9 cellular contexts compared by ENCODE assay signal in genomic region chr14:24095196-24096068, GRCh38. TPM values are rescaled to one million over a fixed set of nuclear protein-coding genes. Genes with fewer than 3 reads are reported as not detected.
A peak's percentile ranks its signal among the peaks of the same experiment; 100 is the strongest.
DNase-seq lines count a peak whose midpoint lies in the region; ATAC-seq, FAIRE-seq and TF ChIP-seq lines count a peak whose summit lies in the region.
"Had no signal": no experiment of that assay in that cellular context is flagged by ENCODE, and none has a peak within 500 bp of the region (broad histone marks: within the 10 kb centered on the region; RNA-seq: fewer than 3 reads in every experiment).

No MANE protein-coding gene starts in this region.

- H3K9ac ChIP-seq in K562 (ENCODE audit: insufficient read depth in 1 of 2, low read depth in 2 of 2, low read length in 2 of 2) (peak overlapping the region; percentile 96 to 100), keratinocyte (ENCODE audit: control insufficient read depth, extremely low read depth, insufficient read depth, low read length) (peak overlapping the region; percentile 87)

- H3K36me3 ChIP-seq in K562 (ENCODE audit: control insufficient read depth, insufficient read depth, low read length): peaks cover 38% of the 10 kb centered on the region; the same call in 2 of the 3 replicates
- H3K36me3 ChIP-seq in keratinocyte (ENCODE audit: control insufficient read depth in 2 of 2, extremely low read depth in 1 of 2, insufficient read depth in 2 of 2, low read length in 2 of 2): peaks cover 2 to 16% of the 10 kb centered on the region in 2 experiments

- FAIRE-seq in K562 (lab: Jason Lieb, UNC) (peak; percentile 97), keratinocyte (lab: Jason Lieb, UNC) (no peak)
- FAIRE-seq: colon had no signal

- H3K9me1 ChIP-seq in K562 (ENCODE audit: control insufficient read depth, insufficient read depth, low read length) (no peaks in the 10 kb centered on the region), keratinocyte (ENCODE audit: control insufficient read depth, extremely low read depth, insufficient read depth, low read length) (no peaks in the 10 kb centered on the region)

- peak; percentile 93 for TF ChIP-seq POLR2A in K562 (conservative IDR thresholded peaks at IDR 0.05)

- H3K4me2 ChIP-seq in K562 (ENCODE audit: insufficient read depth, low read length) (peak overlapping the region; percentile 95), keratinocyte (ENCODE audit: control insufficient read depth, extremely low read depth, insufficient read depth, low read depth, low read length) (peak overlapping the region; percentile 85)

- 0 out of 2 replicates have a peak, but pooled peaks cover 2% of the 10 kb centered on the region for H4K20me1 ChIP-seq in K562 (replicated peaks; ENCODE audit: control insufficient read depth, insufficient read depth, low read length)
- no peaks in the 10 kb centered on the region for H4K20me1 ChIP-seq in keratinocyte (ENCODE audit: control insufficient read depth, extremely low read depth, insufficient read depth, low read length)

- TF ChIP-seq EP300 in K562 (IDR thresholded peaks at IDR 0.05; ENCODE audit: low read length): no peak

- H3K9me3 ChIP-seq in K562 (replicated peaks; ENCODE audit: control insufficient read depth, insufficient read depth, low read depth, low read length) (no peaks in the 10 kb centered on the region), keratinocyte (ENCODE audit: control insufficient read depth, low read depth, low read length) (no peaks in the 10 kb centered on the region)

- DNase-seq in D341Med (ENCODE audit: low spot score): peak; percentile 68
- peak; percentile 5 for DNase-seq in SIG-M5 (lab: John Stamatoyannopoulos, UW)
- peak; percentile 77 to 91 (median 83) for DNase-seq in K562 (ENCODE audit: extremely low read depth in 1 of 4, low spot score in 3 of 4)
- no peak for DNase-seq in keratinocyte (ENCODE audit: low read depth, low spot score)
- DNase-seq in stimulated activated CD4-positive, alpha-beta T cell treated with anti-CD3 and anti-CD28 coated beads, Interleukin-2, amount 100 ng/mL, for 48 hours: peak; percentile 50 to 57
- no peak for DNase-seq in superior temporal gyrus (ENCODE audit: extremely low spot score)

- in situ Hi-C loops in K562 (cut with MboI): no loop called here

- H3K79me2 ChIP-seq in K562 (ENCODE audit: control insufficient read depth, insufficient read depth, low read length): peaks cover 29% of the 10 kb centered on the region
- H3K79me2 ChIP-seq in keratinocyte (ENCODE audit: control insufficient read depth, insufficient read depth, low read length): peaks cover 2% of the 10 kb centered on the region

- H3K27me3 ChIP-seq in K562 (ENCODE audit: control insufficient read depth in 2 of 2, insufficient read depth in 2 of 2, low read length in 2 of 2): no peaks in the 10 kb centered on the region
- no peaks in the 10 kb centered on the region for H3K27me3 ChIP-seq in keratinocyte (ENCODE audit: control insufficient read depth, extremely low read depth, insufficient read depth, low read length)

- ATAC-seq in GM19397 (IDR thresholded peaks at IDR 0.05; ENCODE audit: unreplicated experiment) (peak; percentile 58), HG03460 (IDR thresholded peaks at IDR 0.05; ENCODE audit: unreplicated experiment) (peak; percentile 67), K562 (peak; percentile 65)

- peak overlapping the region; percentile 99 for H3K4me3 ChIP-seq in K562
- peak overlapping the region; percentile 62 to 70 (median 67) for H3K4me3 ChIP-seq in keratinocyte (ENCODE audit: control insufficient read depth in 2 of 3, extremely low read depth in 1 of 3, insufficient read depth in 2 of 3, low read depth in 1 of 3, low read length in 3 of 3)

- CTCF ChIA-PET in K562 (lab: Yijun Ruan, JAX; ENCODE audit: low intra/inter-chr PET ratio): no interaction called here

- POLR2A ChIA-PET in K562 (lab: Yijun Ruan, JAX): interaction anchor here (0.8 to 5.8 kb wide), 11 partner anchors 8 to 147 kb away, joined by 3 to 40 read pairs (median 5); partner anchors contain the start of genes PSME1, RNF31, TINF2 and TM9SF1

- no peak for TF ChIP-seq RAD21 in K562 (CRISPR knock-in tag; conservative IDR thresholded peaks at IDR 0.05 in 1 of 2, IDR thresholded peaks at IDR 0.05 in 1 of 2)

- TSS peak; percentile 77 for BruUV-seq in K562 (replicated peaks; lab: Mats Ljungman, UMichigan)

- H3K27ac ChIP-seq in K562 (ENCODE audit: extremely low read depth, low read depth, low read length) (peak overlapping the region; percentile 98), keratinocyte (ENCODE audit: control insufficient read depth, insufficient read depth, low read length) (peak overlapping the region; percentile 66)

- dilution Hi-C loops in keratinocyte (cut with MboI; ENCODE audit: extremely low pct_ligation_motif_present, low sequenced_read_pairs): no loop called here

- TF ChIP-seq CTCF in K562 (IDR thresholded peaks at IDR 0.05 in 2 of 3, conservative IDR thresholded peaks at IDR 0.05 in 1 of 3; ENCODE audit: insufficient read depth in 2 of 3, low read depth in 1 of 3, low read length in 3 of 3) (no peak), keratinocyte (optimal IDR thresholded peaks at IDR 0.05 in 1 of 3, IDR thresholded peaks at IDR 0.05 in 1 of 3, conservative IDR thresholded peaks at IDR 0.05 in 1 of 3; ENCODE audit: extremely low read depth in 1 of 3, insufficient read depth in 2 of 3, low read length in 3 of 3) (no peak)

- peaks cover 20 to 22% of the 10 kb centered on the region in 2 experiments; a peak in 4 of 5 replicates for H3K4me1 ChIP-seq in K562 (replicated peaks in 1 of 2; ENCODE audit: control insufficient read depth in 2 of 2, insufficient read depth in 2 of 2, low read length in 2 of 2)
- peaks cover 17% of the 10 kb centered on the region for H3K4me1 ChIP-seq in keratinocyte (ENCODE audit: control insufficient read depth, extremely low read depth, insufficient read depth, low read length)

- peak overlapping the region; percentile 77 for H2AFZ ChIP-seq in K562 (ENCODE audit: low read depth, low read length)
- H2AFZ ChIP-seq in keratinocyte (ENCODE audit: control insufficient read depth, low read length): peak overlapping the region; percentile 84

- intact Hi-C loops in K562 (cut with micrococcal nuclease): loop anchor here (2.0 to 10.0 kb wide), 3 partner anchors 19 to 81 kb away; partner anchors contain the start of genes DCAF11, EMC9, NRL and PSME2

- WGBS in K562 (ENCODE audit: insufficient coverage, low coverage, missing lambda C conversion rate): 0% methylated on average over 13 of the region's 13 CpGs

RNA-seq across cellular contexts. Expression of gene PCK2, which starts 1.3 kb away (rescaled TPM):
- 21.3 and 53.1 TPM in 2 replicates for total RNA-seq in K562 (2011; cell fraction: chromatin; rRNA removed; ENCODE audit: low replicate concordance)
- 37.5 and 48.6 TPM in 2 replicates for total RNA-seq in K562 (2011; cell fraction: nucleolus; rRNA removed)
- total RNA-seq in K562 (2011; cell fraction: nucleoplasm; rRNA removed): 33.7 and 39.2 TPM in 2 replicates
- total RNA-seq in K562 (2014; rRNA removed): 30.4 and 37.6 TPM in 2 replicates
- 12.0 and 13.6 TPM in 2 replicates for total RNA-seq in K562 (2014; rRNA removed; fragmentation: Illumina TruSeq; extraction: Trizol)
- 15.9 TPM in 2 replicates for total RNA-seq in K562 (2015; rRNA removed; fragmentation: Illumina TruSeq; extraction: Trizol)
- total RNA-seq in K562 (2021): 55.8 and 60.9 TPM in 2 replicates
- polyA plus RNA-seq in K562 (2011; rRNA removed): 33.8 and 39.5 TPM in 2 replicates
- 53.3 and 74.4 TPM in 2 replicates for polyA plus RNA-seq in K562 (2011; cell fraction: cytosol; rRNA removed)
- polyA plus RNA-seq in K562 (2011; cell fraction: nucleus; rRNA removed): 45.9 and 59.9 TPM in 2 replicates
- polyA plus RNA-seq in K562 (2012): 32.5 and 132 TPM in 2 replicates
- 42.5 and 58.2 TPM in 2 replicates for polyA plus RNA-seq in K562 (2014; fragmentation: Illumina TruSeq; extraction: Trizol)
- 1 to 10 TPM; 3.3 to 6.6 TPM for polyA plus RNA-seq in K562 (2014; fragmentation: Nextera tagmentation; extraction: Ambion mirVana)
- polyA plus RNA-seq in K562 (2014; rRNA removed): 50.1 and 52.8 TPM in 2 replicates
- 16.1 and 23.4 TPM in 2 replicates for polyA minus RNA-seq in K562 (2011; rRNA and poly(A)+ RNA removed)
- polyA minus RNA-seq in K562 (2011; cell fraction: cytosol; rRNA and poly(A)+ RNA removed): 30.5 and 32.9 TPM in 2 replicates
- 16.2 and 19.1 TPM in 2 replicates for polyA minus RNA-seq in K562 (2011; cell fraction: nucleus; rRNA and poly(A)+ RNA removed)
- 16.6 to 22.9 TPM (median 19.1 TPM) in 3 replicates for polyA plus RNA-seq in keratinocyte
- 98.8 TPM for polyA plus RNA-seq in keratinocyte (2011; ENCODE audit: low read depth)
- 9.0 and 15.3 TPM in 2 replicates for polyA plus RNA-seq in keratinocyte (2011; cell fraction: cytosol; rRNA removed)
- 21.3 and 25.2 TPM in 2 replicates for polyA plus RNA-seq in keratinocyte (2011; cell fraction: nucleus; rRNA removed)
- polyA plus RNA-seq in keratinocyte (2012; ENCODE audit: low replicate concordance): 19.1 and 100 TPM in 2 replicates
- polyA minus RNA-seq in keratinocyte: 22.9 to 34.5 TPM (median 28.1 TPM) in 3 replicates
- 29.0 TPM for polyA minus RNA-seq in keratinocyte (2011; cell fraction: cytosol; rRNA and poly(A)+ RNA removed)
- polyA minus RNA-seq in keratinocyte (2011; cell fraction: nucleus; rRNA and poly(A)+ RNA removed): 15.1 and 19.9 TPM in 2 replicates

RNA-seq across cellular contexts. Expression of gene DCAF11, which starts 19.1 kb away (rescaled TPM):
- 36.2 and 69.8 TPM in 2 replicates for total RNA-seq in K562 (2011; cell fraction: chromatin; rRNA removed; ENCODE audit: low replicate concordance)
- 39.9 and 42.9 TPM in 2 replicates for total RNA-seq in K562 (2011; cell fraction: nucleolus; rRNA removed)
- 35.7 and 38.2 TPM in 2 replicates for total RNA-seq in K562 (2011; cell fraction: nucleoplasm; rRNA removed)
- 39.8 and 53.8 TPM in 2 replicates for total RNA-seq in K562 (2014; rRNA removed)
- total RNA-seq in K562 (2014; rRNA removed; fragmentation: Illumina TruSeq; extraction: Trizol): 23.6 and 25.8 TPM in 2 replicates
- 33.9 and 36.6 TPM in 2 replicates for total RNA-seq in K562 (2015; rRNA removed; fragmentation: Illumina TruSeq; extraction: Trizol)
- 32.6 and 36.4 TPM in 2 replicates for total RNA-seq in K562 (2021)
- polyA plus RNA-seq in K562 (2011; rRNA removed): 37.8 and 38.4 TPM in 2 replicates
- 42.5 and 49.6 TPM in 2 replicates for polyA plus RNA-seq in K562 (2011; cell fraction: cytosol; rRNA removed)
- 43.0 and 49.6 TPM in 2 replicates for polyA plus RNA-seq in K562 (2011; cell fraction: nucleus; rRNA removed)
- polyA plus RNA-seq in K562 (2012): 31.7 and 46.8 TPM in 2 replicates
- 42.2 and 43.9 TPM in 2 replicates for polyA plus RNA-seq in K562 (2014; fragmentation: Illumina TruSeq; extraction: Trizol)
- polyA plus RNA-seq in K562 (2014; fragmentation: Nextera tagmentation; extraction: Ambion mirVana): 1 to 10 TPM; 8.5 to 9.2 TPM
- polyA plus RNA-seq in K562 (2014; rRNA removed): 41.1 and 46.2 TPM in 2 replicates
- polyA minus RNA-seq in K562 (2011; rRNA and poly(A)+ RNA removed): 30.3 and 36.6 TPM in 2 replicates
- 20.1 and 22.3 TPM in 2 replicates for polyA minus RNA-seq in K562 (2011; cell fraction: cytosol; rRNA and poly(A)+ RNA removed)
- 16.6 and 29.7 TPM in 2 replicates for polyA minus RNA-seq in K562 (2011; cell fraction: nucleus; rRNA and poly(A)+ RNA removed)
- polyA plus RNA-seq in keratinocyte: 23.5 to 34.4 TPM (median 25.9 TPM) in 3 replicates
- polyA plus RNA-seq in keratinocyte (2011; ENCODE audit: low read depth): 44.5 TPM
- 18.4 and 23.1 TPM in 2 replicates for polyA plus RNA-seq in keratinocyte (2011; cell fraction: cytosol; rRNA removed)
- polyA plus RNA-seq in keratinocyte (2011; cell fraction: nucleus; rRNA removed): 22.3 and 23.0 TPM in 2 replicates
- polyA plus RNA-seq in keratinocyte (2012; ENCODE audit: low replicate concordance): 25.8 and 28.5 TPM in 2 replicates
- polyA minus RNA-seq in keratinocyte: 27.6 to 39.5 TPM (median 36.7 TPM) in 3 replicates
- 33.0 TPM for polyA minus RNA-seq in keratinocyte (2011; cell fraction: cytosol; rRNA and poly(A)+ RNA removed)
- 15.6 and 25.8 TPM in 2 replicates for polyA minus RNA-seq in keratinocyte (2011; cell fraction: nucleus; rRNA and poly(A)+ RNA removed)

RNA-seq across cellular contexts. Expression of gene NRL, which starts 19.3 kb away (rescaled TPM):
- total RNA-seq in K562 (2011; cell fraction: chromatin; rRNA removed; ENCODE audit: low replicate concordance): 1.1 and 2.4 TPM in 2 replicates
- total RNA-seq in K562 (2011; cell fraction: nucleolus; rRNA removed): 2.3 and 2.8 TPM in 2 replicates
- total RNA-seq in K562 (2011; cell fraction: nucleoplasm; rRNA removed): 2.3 and 3.1 TPM in 2 replicates
- 2.2 and 2.4 TPM in 2 replicates for total RNA-seq in K562 (2014; rRNA removed)
- total RNA-seq in K562 (2014; rRNA removed; fragmentation: Illumina TruSeq; extraction: Trizol): 0.48 and 0.65 TPM in 2 replicates
- 1.5 and 1.8 TPM in 2 replicates for total RNA-seq in K562 (2015; rRNA removed; fragmentation: Illumina TruSeq; extraction: Trizol)
- total RNA-seq in K562 (2021): 2.4 and 2.7 TPM in 2 replicates
- 1.0 and 1.5 TPM in 2 replicates for polyA plus RNA-seq in K562 (2011; rRNA removed)
- 1.5 and 4.1 TPM in 2 replicates for polyA plus RNA-seq in K562 (2011; cell fraction: cytosol; rRNA removed)
- 1.2 and 1.7 TPM in 2 replicates for polyA plus RNA-seq in K562 (2011; cell fraction: nucleus; rRNA removed)
- polyA plus RNA-seq in K562 (2012): 0.95 and 2.1 TPM in 2 replicates
- 1.0 and 1.5 TPM in 2 replicates for polyA plus RNA-seq in K562 (2014; fragmentation: Illumina TruSeq; extraction: Trizol)
- polyA plus RNA-seq in K562 (2014; fragmentation: Nextera tagmentation; extraction: Ambion mirVana): under 1 TPM in 1 of 2 experiments, not detected in 1; 0.07 TPM
- polyA plus RNA-seq in K562 (2014; rRNA removed): 1.9 and 2.0 TPM in 2 replicates
- polyA minus RNA-seq in K562 (2011; rRNA and poly(A)+ RNA removed): 0.74 and 1.0 TPM in 2 replicates
- 0.57 and 0.73 TPM in 2 replicates for polyA minus RNA-seq in K562 (2011; cell fraction: cytosol; rRNA and poly(A)+ RNA removed)
- polyA minus RNA-seq in K562 (2011; cell fraction: nucleus; rRNA and poly(A)+ RNA removed): 1.3 and 3.0 TPM in 2 replicates
- polyA plus RNA-seq in keratinocyte: 0.29 to 0.72 TPM (median 0.39 TPM) in 3 replicates
- polyA plus RNA-seq in keratinocyte (2011; ENCODE audit: low read depth): not detected
- 0.42 and 0.43 TPM in 2 replicates for polyA plus RNA-seq in keratinocyte (2011; cell fraction: cytosol; rRNA removed)
- 0.37 and 0.53 TPM in 2 replicates for polyA plus RNA-seq in keratinocyte (2011; cell fraction: nucleus; rRNA removed)
- 0.38 and 0.58 TPM in 2 replicates for polyA plus RNA-seq in keratinocyte (2012; ENCODE audit: low replicate concordance)
- polyA minus RNA-seq in keratinocyte: 0.20 TPM in 1 of 3 replicates, not detected in the others
- not detected for polyA minus RNA-seq in keratinocyte (2011; cell fraction: cytosol; rRNA and poly(A)+ RNA removed)
- polyA minus RNA-seq in keratinocyte (2011; cell fraction: nucleus; rRNA and poly(A)+ RNA removed): 0.23 and 1.2 TPM in 2 replicates

RNA-seq across cellular contexts. Expression of gene CPNE6, which starts 24.1 kb away (rescaled TPM):
- not detected in 2 replicates for total RNA-seq in K562 (2011; cell fraction: chromatin; rRNA removed; ENCODE audit: low replicate concordance)
- total RNA-seq in K562 (2011; cell fraction: nucleolus; rRNA removed): 0.17 TPM in 1 of 2 replicates, not detected in the other
- not detected in 2 replicates for total RNA-seq in K562 (2011; cell fraction: nucleoplasm; rRNA removed)
- total RNA-seq in K562 (2014; rRNA removed): not detected in 2 replicates
- total RNA-seq in K562 (2014; rRNA removed; fragmentation: Illumina TruSeq; extraction: Trizol): not detected in 2 replicates
- total RNA-seq in K562 (2015; rRNA removed; fragmentation: Illumina TruSeq; extraction: Trizol): not detected in 2 replicates
- total RNA-seq in K562 (2021): not detected in 2 replicates
- not detected in 2 replicates for polyA plus RNA-seq in K562 (2011; rRNA removed)
- polyA plus RNA-seq in K562 (2011; cell fraction: cytosol; rRNA removed): not detected in 2 replicates
- polyA plus RNA-seq in K562 (2011; cell fraction: nucleus; rRNA removed): not detected in 2 replicates
- 0.03 and 0.04 TPM in 2 replicates for polyA plus RNA-seq in K562 (2012)
- not detected in 2 replicates for polyA plus RNA-seq in K562 (2014; fragmentation: Illumina TruSeq; extraction: Trizol)
- not detected for polyA plus RNA-seq in K562 (2014; fragmentation: Nextera tagmentation; extraction: Ambion mirVana)
- not detected in 2 replicates for polyA plus RNA-seq in K562 (2014; rRNA removed)
- not detected in 2 replicates for polyA minus RNA-seq in K562 (2011; rRNA and poly(A)+ RNA removed)
- not detected in 2 replicates for polyA minus RNA-seq in K562 (2011; cell fraction: cytosol; rRNA and poly(A)+ RNA removed)
- polyA minus RNA-seq in K562 (2011; cell fraction: nucleus; rRNA and poly(A)+ RNA removed): not detected in 2 replicates
- not detected in 3 replicates for polyA plus RNA-seq in keratinocyte
- polyA plus RNA-seq in keratinocyte (2011; ENCODE audit: low read depth): not detected
- not detected in 2 replicates for polyA plus RNA-seq in keratinocyte (2011; cell fraction: cytosol; rRNA removed)
- polyA plus RNA-seq in keratinocyte (2011; cell fraction: nucleus; rRNA removed): not detected in 2 replicates
- not detected in 2 replicates for polyA plus RNA-seq in keratinocyte (2012; ENCODE audit: low replicate concordance)
- polyA minus RNA-seq in keratinocyte: not detected in 3 replicates
- polyA minus RNA-seq in keratinocyte (2011; cell fraction: cytosol; rRNA and poly(A)+ RNA removed): not detected
- polyA minus RNA-seq in keratinocyte (2011; cell fraction: nucleus; rRNA and poly(A)+ RNA removed): not detected in 2 replicates

RNA-seq across cellular contexts. Expression of gene FITM1, which starts 35.0 kb away (rescaled TPM):
- 0.44 and 1.00 TPM in 2 replicates for total RNA-seq in K562 (2011; cell fraction: chromatin; rRNA removed; ENCODE audit: low replicate concordance)
- 0.67 TPM in 1 of 2 replicates, not detected in the other for total RNA-seq in K562 (2011; cell fraction: nucleolus; rRNA removed)
- total RNA-seq in K562 (2011; cell fraction: nucleoplasm; rRNA removed): 0.73 TPM in 1 of 2 replicates, not detected in the other
- 0.09 TPM in 1 of 2 replicates, not detected in the other for total RNA-seq in K562 (2014; rRNA removed)
- not detected in 2 replicates for total RNA-seq in K562 (2014; rRNA removed; fragmentation: Illumina TruSeq; extraction: Trizol)
- not detected in 2 replicates for total RNA-seq in K562 (2015; rRNA removed; fragmentation: Illumina TruSeq; extraction: Trizol)
- total RNA-seq in K562 (2021): 0.20 TPM in 1 of 2 replicates, not detected in the other
- polyA plus RNA-seq in K562 (2011; rRNA removed): 0.11 TPM in 1 of 2 replicates, not detected in the other
- polyA plus RNA-seq in K562 (2011; cell fraction: cytosol; rRNA removed): 0.19 and 0.21 TPM in 2 replicates
- 0.41 and 0.58 TPM in 2 replicates for polyA plus RNA-seq in K562 (2011; cell fraction: nucleus; rRNA removed)
- 0.15 TPM in 1 of 2 replicates, not detected in the other for polyA plus RNA-seq in K562 (2012)
- polyA plus RNA-seq in K562 (2014; fragmentation: Illumina TruSeq; extraction: Trizol): not detected in 2 replicates
- polyA plus RNA-seq in K562 (2014; fragmentation: Nextera tagmentation; extraction: Ambion mirVana): not detected
- 0.20 TPM in 1 of 2 replicates, not detected in the other for polyA plus RNA-seq in K562 (2014; rRNA removed)
- polyA minus RNA-seq in K562 (2011; rRNA and poly(A)+ RNA removed): 0.27 TPM in 1 of 2 replicates, not detected in the other
- polyA minus RNA-seq in K562 (2011; cell fraction: cytosol; rRNA and poly(A)+ RNA removed): not detected in 2 replicates
- polyA minus RNA-seq in K562 (2011; cell fraction: nucleus; rRNA and poly(A)+ RNA removed): not detected in 2 replicates
- polyA plus RNA-seq in keratinocyte: 0.13 TPM in 1 of 3 replicates, not detected in the others
- polyA plus RNA-seq in keratinocyte (2011; ENCODE audit: low read depth): not detected
- polyA plus RNA-seq in keratinocyte (2011; cell fraction: cytosol; rRNA removed): not detected in 2 replicates
- 0.38 and 0.51 TPM in 2 replicates for polyA plus RNA-seq in keratinocyte (2011; cell fraction: nucleus; rRNA removed)
- 0.61 TPM in 1 of 2 replicates, not detected in the other for polyA plus RNA-seq in keratinocyte (2012; ENCODE audit: low replicate concordance)
- polyA minus RNA-seq in keratinocyte: 0.49 TPM in 1 of 3 replicates, not detected in the others
- polyA minus RNA-seq in keratinocyte (2011; cell fraction: cytosol; rRNA and poly(A)+ RNA removed): not detected
- not detected in 2 replicates for polyA minus RNA-seq in keratinocyte (2011; cell fraction: nucleus; rRNA and poly(A)+ RNA removed)

Comparison
In these comparisons a context has a peak if more than half of its experiments do, and no peak if none do; other contexts are left out.
1. DNase-seq: peak in D341Med (single experiment), SIG-M5 (single experiment), K562 (4 of 4) and stimulated activated CD4-positive, alpha-beta T cell treated with anti-CD3 and anti-CD28 coated beads, Interleukin-2, amount 100 ng/mL, for 48 hours (2 of 2); none in keratinocyte (single experiment) and superior temporal gyrus (single experiment).
2. Peak in every context shown above with its lines, with median percentiles within 50 percentile points of each other: ATAC-seq.